In the genomic region with DNA sequence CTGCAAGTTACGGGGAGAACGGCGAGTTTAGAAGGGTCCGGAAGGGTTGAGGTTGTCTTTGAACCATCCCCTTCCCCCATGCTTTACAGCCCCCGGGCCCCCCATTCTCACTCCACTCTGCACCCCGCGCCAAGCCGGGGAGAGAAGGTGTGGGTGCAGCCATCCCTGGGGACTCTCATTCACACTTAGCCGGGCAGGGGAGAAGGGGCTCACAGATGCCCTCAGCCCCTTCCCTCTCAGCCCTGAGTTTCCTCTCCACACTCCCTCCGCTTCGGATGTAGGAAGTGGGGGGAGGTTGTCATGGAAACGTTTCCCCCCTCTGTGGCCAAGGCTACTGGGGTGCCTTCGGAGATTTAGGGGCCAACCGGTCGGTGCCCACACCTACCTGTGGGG, we compare ENCODE assay signal across 8 cellular contexts. TPM values are rescaled to one million over a fixed set of nuclear protein-coding genes. Genes with fewer than 3 reads are reported as not detected.
DNase-seq lines count a peak whose midpoint lies in the region; ATAC-seq, FAIRE-seq and TF ChIP-seq lines count a peak whose summit lies in the region.

No MANE protein-coding gene starts in this region.

- peak in 1 of 2 experiments; percentile 28 for DNase-seq in A549 (ENCODE audit: low read depth in 1 of 2, low spot score in 1 of 2)
- DNase-seq in left lobe of liver (ENCODE audit: low spot score), result no peak
- DNase-seq in tibial artery, result no peak
- DNase-seq in activated CD8-positive, alpha-beta memory T cell treated with anti-CD3 and anti-CD28 coated beads for 24 hours, result no peak
- no peak for DNase-seq in ureter (ENCODE audit: low spot score)
- DNase-seq in CD1c-positive myeloid dendritic cell (ENCODE audit: extremely low spot score), result no peak

- intact Hi-C loops in tibial artery (cut with DNase I; ENCODE audit: low total_unique reads), result loop anchor here (5.0 to 10.0 kb wide), 2 partner anchors 121 to 167 kb away; no protein-coding TSS in a partner anchor

- no peaks in the 10 kb centered on the region for H3K36me3 ChIP-seq in tibial artery

- POLR2A ChIA-PET in A549 (lab: Yijun Ruan, JAX), result interaction anchor here (0.6 to 1.1 kb wide), 3 partner anchors 15 to 1629 kb away, joined by 3 to 10 read pairs (median 3); a partner anchor contains a TSS

- H3K4me1 ChIP-seq in A549 (peaks cover 18% of the 10 kb centered on the region; the same call in 2 of the 3 replicates), tibial artery (peaks cover 5 to 26% (median 20%) of the 10 kb centered on the region in 4 donors)

- no peak for TF ChIP-seq POLR2A in A549 (IDR thresholded peaks at IDR 0.05; ENCODE audit: low read length)

- peak overlapping the region; percentile 94 for H3K4me2 ChIP-seq in A549

- CTCF ChIA-PET in A549 (lab: Yijun Ruan, JAX), result interaction anchor here (0.8 to 2.0 kb wide), 8 partner anchors 11 to 179 kb away, joined by 3 to 14 read pairs (median 4); no protein-coding TSS in a partner anchor

- H3K27ac ChIP-seq in A549, result peak overlapping the region; percentile 86 to 95
- H3K27ac ChIP-seq in angular gyrus (ENCODE audit: low read depth, low read length), result peak overlapping the region; percentile 94
- peak overlapping the region; percentile 50 to 74 for H3K27ac ChIP-seq in tibial artery

- FAIRE-seq in A549 (lab: Jason Lieb, UNC), result no peak

- WGBS in A549 (ENCODE audit: missing lambda C conversion rate), result 0% methylated on average over 4 of the region's 15 CpGs

- peak overlapping the region; percentile 92 for H3K4me3 ChIP-seq in A549
- H3K4me3 ChIP-seq in tibial artery, result peak overlapping the region; percentile 56 to 62

- TF ChIP-seq CTCF in A549 (IDR thresholded peaks at IDR 0.05) (no peak), tibial artery (IDR thresholded peaks at IDR 0.05) (no peak)

- no peak for TF ChIP-seq EP300 in A549 (IDR thresholded peaks at IDR 0.05)

- H3K27me3 ChIP-seq in tibial artery, result peaks cover 0 to 32% of the 10 kb centered on the region in 2 donors

- no peak for TF ChIP-seq RAD21 in A549 (conservative IDR thresholded peaks at IDR 0.05 in 1 of 2, IDR thresholded peaks at IDR 0.05 in 1 of 2)

- ATAC-seq in A549, result peak; percentile 38 to 47
- peak; percentile 8 for ATAC-seq in HG02678 (IDR thresholded peaks at IDR 0.05; ENCODE audit: unreplicated experiment)
- ATAC-seq in left lobe of liver, result peak; percentile 12

- H3K9me3 ChIP-seq in A549 (no peaks in the 10 kb centered on the region), tibial artery (no peaks in the 10 kb centered on the region)

TF ChIP-seq in A549, 52 proteins besides CTCF, POLR2A, EP300 and RAD21:
- TF ChIP-seq MAZ (IDR thresholded peaks at IDR 0.05; ENCODE audit: borderline replicate concordance, low read depth, low read length) (no peak), MYC (IDR thresholded peaks at IDR 0.05; ENCODE audit: borderline replicate concordance, low read length) (peak; percentile 3; the same call in 1 of the 2 replicates)

RNA-seq across cellular contexts. Expression of a gene that starts 0.3 kb away (rescaled TPM):
- polyA plus RNA-seq in A549 (2011; rRNA removed) (36.7 and 59.0 TPM in 2 replicates), A549 (2017; fragmentation: RNase III; extraction: RNeasy Plus Mini Kit Qiagen cat#74134 plus additional on column Dnase treatment) (28.0 to 33.4 TPM (median 33.3 TPM) in 3 replicates)
- polyA plus RNA-seq in A549 (2012; cell fraction: cytosol; rRNA removed), result 14.5 and 14.9 TPM in 2 replicates
- 23.2 and 29.5 TPM in 2 replicates for polyA plus RNA-seq in A549 (2012; cell fraction: nucleus; rRNA removed)
- polyA minus RNA-seq in A549 (2011; rRNA and poly(A)+ RNA removed), result 58.6 and 60.9 TPM in 2 replicates
- total RNA-seq in left lobe of liver (27.2 TPM), ureter (58.0 TPM)
